8 cellular contexts compared by ENCODE assay signal in genomic region chr6:158233214-158233795, GRCh38.
DNase-seq lines count a peak whose midpoint lies in the region; ATAC-seq and TF ChIP-seq lines count a peak whose summit lies in the region.

No MANE protein-coding gene starts in this region.

- CTCF ChIA-PET in AG04449 (lab: Yijun Ruan, JAX) = interaction anchor here (1.0 to 2.3 kb wide), 3 partner anchors 12 to 255 kb away, joined by 3 to 14 read pairs (median 3); no protein-coding TSS in a partner anchor

- H3K27me3 ChIP-seq in H7 (ENCODE audit: control insufficient read depth, insufficient read depth, low read length) (peaks cover 9% of the 10 kb centered on the region), stomach smooth muscle (ENCODE audit: control insufficient read depth in 1 of 2, insufficient read depth in 2 of 2, low read length in 2 of 2) (no peaks in the 10 kb centered on the region)

- H3K27ac ChIP-seq in stomach smooth muscle (ENCODE audit: low read length) = peak overlapping the region; percentile 55

- H3K27ac Mint-ChIP-seq in activated naive CD8-positive, alpha-beta T cell = peak overlapping the region; percentile 65

- no peaks in the 10 kb centered on the region for H3K9me3 ChIP-seq in iPS-18c (ENCODE audit: control insufficient read depth, insufficient read depth, low read length)
- no peaks in the 10 kb centered on the region for H3K9me3 ChIP-seq in stomach smooth muscle (ENCODE audit: control insufficient read depth in 2 of 2, low read length in 2 of 2)

- no peaks in the 10 kb centered on the region for H3K36me3 Mint-ChIP-seq in activated naive CD8-positive, alpha-beta T cell

- H3K4me3 ChIP-seq in AG04449 (ENCODE audit: low read depth, low read length) = peak overlapping the region; percentile 73
- peak overlapping the region; percentile 81 for H3K4me3 ChIP-seq in H7 (ENCODE audit: insufficient read depth, low read depth, low read length)
- H3K4me3 ChIP-seq in iPS-18c (ENCODE audit: insufficient read depth, low read depth, low read length) = peak overlapping the region; percentile 79
- peak overlapping the region; percentile 59 to 88 for H3K4me3 ChIP-seq in stomach smooth muscle (ENCODE audit: low read length in 2 of 2)

- H3K4me1 Mint-ChIP-seq in activated naive CD8-positive, alpha-beta T cell (ENCODE audit: low read depth) = peaks cover 41% of the 10 kb centered on the region

- TF ChIP-seq CTCF in AG04449 (IDR thresholded peaks at IDR 0.05; ENCODE audit: insufficient read depth, low read length, missing control alignments) = no peak

- no peak for ATAC-seq in GM21717 (IDR thresholded peaks at IDR 0.05; ENCODE audit: unreplicated experiment)
- ATAC-seq in GM21367 (IDR thresholded peaks at IDR 0.05; ENCODE audit: unreplicated experiment) = no peak

- H3K4me1 ChIP-seq in stomach smooth muscle (ENCODE audit: control insufficient read depth, insufficient read depth, low read length) = peaks cover 21% of the 10 kb centered on the region

- H3K9ac ChIP-seq in stomach smooth muscle (ENCODE audit: low read length in 2 of 2) = peak overlapping the region; percentile 57 to 62

- H3K27me3 Mint-ChIP-seq in activated naive CD8-positive, alpha-beta T cell = no peaks in the 10 kb centered on the region

- H3K36me3 ChIP-seq in H7 (replicated peaks; ENCODE audit: control insufficient read depth, insufficient read depth, low read length) (no peaks in the 10 kb centered on the region), stomach smooth muscle (ENCODE audit: control insufficient read depth in 2 of 2, insufficient read depth in 2 of 2, low read length in 2 of 2) (no peaks in the 10 kb centered on the region)

- peak overlapping the region; percentile 82 for H3K4me3 Mint-ChIP-seq in activated naive CD8-positive, alpha-beta T cell

- DNase-seq in AG04449 (ENCODE audit: low read depth, low spot score) (no peak), H7 (peak; percentile 33), EL (no peak)

- H3K9me3 Mint-ChIP-seq in activated naive CD8-positive, alpha-beta T cell (ENCODE audit: low read depth) = no peaks in the 10 kb centered on the region

- POLR2A ChIA-PET in AG04449 (lab: Yijun Ruan, JAX) = no interaction called here
